In genomic region chr1:25698252-25698651, GRCh38 we compare ENCODE assay signal across 16 cellular contexts.
DNase-seq lines count a peak whose midpoint lies in the region; ATAC-seq and TF ChIP-seq lines count a peak whose summit lies in the region.
"Had no signal": no experiment of that assay in that cellular context is flagged by ENCODE, and none has a peak within 500 bp of the region (broad histone marks: within the 10 kb centered on the region; RNA-seq: fewer than 3 reads in every experiment).

No MANE protein-coding gene starts in this region.

- 81 to 93% (median 88%) methylated on average over 10 of the region's 10 CpGs for WGBS in stomach, 5 donors

- no peaks in the 10 kb centered on the region for H3K27me3 ChIP-seq in stomach
- H3K27me3 ChIP-seq: left lung had no signal

- no peaks in the 10 kb centered on the region for H3K9me3 ChIP-seq in stomach
- H3K9me3 ChIP-seq: left lung had no signal

- DNase-seq in activated naive CD4-positive, alpha-beta T cell treated with anti-CD3 and anti-CD28 coated beads for 36 hours: no peak
- no peak for DNase-seq in activated naive CD4-positive, alpha-beta T cell treated with anti-CD3 and anti-CD28 coated beads, Interleukin-2, amount 10 ng/mL, durations not matched to agents 7 days and 5 days
- peak; percentile 78 for DNase-seq in iris pigment epithelial cell (ENCODE audit: low read depth)
- no peak for DNase-seq in stomach
- no peak for DNase-seq in SIG-M5 (lab: John Stamatoyannopoulos, UW)
- no peak for DNase-seq in NCI-H2081 (lab: John Stamatoyannopoulos, UW)
- DNase-seq: activated effector memory CD4-positive, alpha-beta T cell treated with anti-CD3 and anti-CD28 coated beads, Interleukin-2, amount 50 U/mL, for 16 hours; cerebellar nuclear complex; hippocampal formation; left lung; NCI-H1417 treated with DMSO at 0.1 percent for 48 hours; NCI-H510A treated with DMSO at 0.1 percent for 48 hours; PC-3 had no signal

- H3K36me3 ChIP-seq in stomach: no peaks in the 10 kb centered on the region
- H3K36me3 ChIP-seq: left lung had no signal

- peaks cover 45% of the 10 kb centered on the region for H3K4me1 Mint-ChIP-seq in activated naive CD4-positive, alpha-beta T cell treated with anti-CD3 and anti-CD28 coated beads for 36 hours (ENCODE audit: low read depth)
- H3K4me1 Mint-ChIP-seq in activated naive CD4-positive, alpha-beta T cell treated with anti-CD3 and anti-CD28 coated beads, Interleukin-2, amount 10 ng/mL, durations not matched to agents 7 days and 5 days: peaks cover 44% of the 10 kb centered on the region
- peaks cover 15% of the 10 kb centered on the region for H3K4me1 Mint-ChIP-seq in activated T-helper 17 cell treated with anti-CD3 and anti-CD28 coated beads, Interleukin-2, amount 50 U/mL, for 72 hours
- H3K4me1 Mint-ChIP-seq: IgD-negative memory B cell had no signal

- no peaks in the 10 kb centered on the region for H3K36me3 Mint-ChIP-seq in activated naive CD4-positive, alpha-beta T cell treated with anti-CD3 and anti-CD28 coated beads for 36 hours (ENCODE audit: low read depth)
- peaks cover 33% of the 10 kb centered on the region for H3K36me3 Mint-ChIP-seq in activated naive CD4-positive, alpha-beta T cell treated with anti-CD3 and anti-CD28 coated beads, Interleukin-2, amount 10 ng/mL, durations not matched to agents 7 days and 5 days
- H3K36me3 Mint-ChIP-seq in activated T-helper 17 cell treated with anti-CD3 and anti-CD28 coated beads, Interleukin-2, amount 50 U/mL, for 72 hours (ENCODE audit: low read depth): no peaks in the 10 kb centered on the region
- H3K36me3 Mint-ChIP-seq: IgD-negative memory B cell had no signal

- no peak for TF ChIP-seq CTCF in stomach (IDR thresholded peaks at IDR 0.05)

- H3K9me3 Mint-ChIP-seq in activated naive CD4-positive, alpha-beta T cell treated with anti-CD3 and anti-CD28 coated beads for 36 hours: no peaks in the 10 kb centered on the region
- no peaks in the 10 kb centered on the region for H3K9me3 Mint-ChIP-seq in activated naive CD4-positive, alpha-beta T cell treated with anti-CD3 and anti-CD28 coated beads, Interleukin-2, amount 10 ng/mL, durations not matched to agents 7 days and 5 days
- no peaks in the 10 kb centered on the region for H3K9me3 Mint-ChIP-seq in activated T-helper 17 cell treated with anti-CD3 and anti-CD28 coated beads, Interleukin-2, amount 50 U/mL, for 72 hours
- H3K9me3 Mint-ChIP-seq: IgD-negative memory B cell had no signal

- peaks cover 9 to 98% (median 65%) of the 10 kb centered on the region in 4 donors for H3K4me1 ChIP-seq in stomach

- TF ChIP-seq EP300 in stomach (IDR thresholded peaks at IDR 0.05): no peak

- H3K4me3 Mint-ChIP-seq in activated naive CD4-positive, alpha-beta T cell treated with anti-CD3 and anti-CD28 coated beads for 36 hours: no peak overlapping the region
- no peak overlapping the region for H3K4me3 Mint-ChIP-seq in activated naive CD4-positive, alpha-beta T cell treated with anti-CD3 and anti-CD28 coated beads, Interleukin-2, amount 10 ng/mL, durations not matched to agents 7 days and 5 days
- H3K4me3 Mint-ChIP-seq in activated T-helper 17 cell treated with anti-CD3 and anti-CD28 coated beads, Interleukin-2, amount 50 U/mL, for 72 hours: peak overlapping the region; percentile 2

- no peaks in the 10 kb centered on the region for H3K27me3 Mint-ChIP-seq in activated naive CD4-positive, alpha-beta T cell treated with anti-CD3 and anti-CD28 coated beads for 36 hours (ENCODE audit: low read depth)
- peaks cover 13% of the 10 kb centered on the region for H3K27me3 Mint-ChIP-seq in activated naive CD4-positive, alpha-beta T cell treated with anti-CD3 and anti-CD28 coated beads, Interleukin-2, amount 10 ng/mL, durations not matched to agents 7 days and 5 days
- no peaks in the 10 kb centered on the region for H3K27me3 Mint-ChIP-seq in activated T-helper 17 cell treated with anti-CD3 and anti-CD28 coated beads, Interleukin-2, amount 50 U/mL, for 72 hours

- intact Hi-C loops in activated naive CD4-positive, alpha-beta T cell treated with anti-CD3 and anti-CD28 coated beads for 36 hours (cut with micrococcal nuclease): loop anchor here (5.0 kb wide), 2 partner anchors 79 to 99 kb away; no protein-coding TSS in a partner anchor
- intact Hi-C loops in stomach (cut with DNase I; ENCODE audit: low total_unique reads): no loop called here

- peak overlapping the region in 3 of 5 donors; percentile 86 to 90 (median 90) for H3K27ac ChIP-seq in stomach
- H3K27ac ChIP-seq: left lung had no signal

- CTCF ChIA-PET in activated naive CD4-positive, alpha-beta T cell treated with anti-CD3 and anti-CD28 coated beads for 36 hours (lab: Charles Lee): interaction anchor here (3.5 kb wide), 1 partner anchor 79 kb away, joined by 20 read pairs; no protein-coding TSS in a partner anchor
- CTCF ChIA-PET in activated naive CD4-positive, alpha-beta T cell treated with anti-CD3 and anti-CD28 coated beads, Interleukin-2, amount 10 ng/mL, durations not matched to agents 7 days and 5 days (lab: Charles Lee): interaction anchor here (0.7 to 2.3 kb wide), 6 partner anchors 48 to 103 kb away, joined by 3 to 10 read pairs (median 3); no protein-coding TSS in a partner anchor

- peak overlapping the region; percentile 13 for H3K27ac Mint-ChIP-seq in activated naive CD4-positive, alpha-beta T cell treated with anti-CD3 and anti-CD28 coated beads for 36 hours
- no peak overlapping the region for H3K27ac Mint-ChIP-seq in activated naive CD4-positive, alpha-beta T cell treated with anti-CD3 and anti-CD28 coated beads, Interleukin-2, amount 10 ng/mL, durations not matched to agents 7 days and 5 days
- H3K27ac Mint-ChIP-seq in activated T-helper 17 cell treated with anti-CD3 and anti-CD28 coated beads, Interleukin-2, amount 50 U/mL, for 72 hours: peak overlapping the region; percentile 4
- H3K27ac Mint-ChIP-seq: IgD-negative memory B cell had no signal

- no peak for TF ChIP-seq POLR2A in stomach (IDR thresholded peaks at IDR 0.05)

- ATAC-seq in activated T-helper 17 cell treated with anti-CD3 and anti-CD28 coated beads, Interleukin-2, amount 50 U/mL, for 72 hours (replicated peaks): peak; percentile 54
- ATAC-seq in HG03139 (IDR thresholded peaks at IDR 0.05; ENCODE audit: unreplicated experiment): no peak
- ATAC-seq: left lung, PC-3 had no signal

- H3K4me3 ChIP-seq in stomach: no peak overlapping the region
- H3K4me3 ChIP-seq: left lung had no signal
